ENCODE assay signal across 14 cellular contexts in genomic region chr7:73452999-73453635, GRCh38. TPM values are rescaled to one million over a fixed set of nuclear protein-coding genes. Genes with fewer than 3 reads are reported as not detected.
A peak's percentile ranks its signal among the peaks of the same experiment; 100 is the strongest.
DNase-seq lines count a peak whose midpoint lies in the region; ATAC-seq and TF ChIP-seq lines count a peak whose summit lies in the region.
"Had no signal": no experiment of that assay in that cellular context is flagged by ENCODE, and none has a peak within 500 bp of the region (broad histone marks: within the 10 kb centered on the region; RNA-seq: fewer than 3 reads in every experiment).

No MANE protein-coding gene starts in this region.

- H3K4me1 ChIP-seq in cardiac muscle cell (ENCODE audit: low read depth) = no peaks in the 10 kb centered on the region
- H3K4me1 ChIP-seq in CD8-positive, alpha-beta T cell (ENCODE audit: insufficient read depth, low read length) = no peaks in the 10 kb centered on the region

- peaks cover 61% of the 10 kb centered on the region for H3K36me3 Mint-ChIP-seq in activated CD8-positive, alpha-beta T cell treated with anti-CD3 and anti-CD28 coated beads for 36 hours (ENCODE audit: low read depth)
- H3K36me3 Mint-ChIP-seq in stimulated activated naive B cell treated with anti-CD40 and anti-IgM and Interleukin-4, amounts not matched to agents 10 μg/mL and 1 μg/mL and 100 μg/mL, for 72 hours = peaks cover 41 to 61% of the 10 kb centered on the region in 2 donors
- H3K36me3 Mint-ChIP-seq in CD8-positive, alpha-beta T cell = peaks cover 76% of the 10 kb centered on the region

- POLR2A ChIA-PET in activated CD8-positive, alpha-beta T cell treated with anti-CD3 and anti-CD28 coated beads for 36 hours (lab: Charles Lee) = no interaction called here
- POLR2A ChIA-PET in CD8-positive, alpha-beta T cell (lab: Charles Lee) = no interaction called here

- CTCF ChIA-PET in activated CD8-positive, alpha-beta T cell treated with anti-CD3 and anti-CD28 coated beads for 36 hours (lab: Charles Lee) = interaction anchor here (0.9 to 2.5 kb wide), 4 partner anchors 10 to 129 kb away, joined by 4 to 33 read pairs (median 17); no protein-coding TSS in a partner anchor
- CTCF ChIA-PET in CD8-positive, alpha-beta T cell (lab: Charles Lee) = interaction anchor here (3.0 to 3.3 kb wide), 2 partner anchors 11 to 130 kb away, joined by 24 to 25 read pairs; no protein-coding TSS in a partner anchor

- TF ChIP-seq CTCF in cardiac muscle cell (IDR thresholded peaks at IDR 0.05; ENCODE audit: low read depth, low read length) (no peak), fibroblast of the aortic adventitia (IDR thresholded peaks at IDR 0.05; ENCODE audit: insufficient read depth, low read length) (no peak)
- no peak for TF ChIP-seq CTCF in activated CD8-positive, alpha-beta T cell treated with anti-CD3 and anti-CD28 coated beads for 36 hours (IDR thresholded peaks at IDR 0.05)
- no peak for TF ChIP-seq CTCF in CD8-positive, alpha-beta T cell (IDR thresholded peaks at IDR 0.05)

- H3K27me3 ChIP-seq in cardiac muscle cell = no peaks in the 10 kb centered on the region
- H3K27me3 ChIP-seq in CD8-positive, alpha-beta T cell (ENCODE audit: insufficient read depth, low read length) = no peaks in the 10 kb centered on the region

- no peak overlapping the region for H3K4me3 ChIP-seq in cardiac muscle cell
- no peak overlapping the region for H3K4me3 ChIP-seq in fibroblast of the aortic adventitia (ENCODE audit: low read depth, low read length)
- no peak overlapping the region for H3K4me3 ChIP-seq in CD8-positive, alpha-beta T cell (ENCODE audit: low read depth, low read length)
- H3K4me3 ChIP-seq: lower lobe of right lung had no signal

- H3K27ac ChIP-seq in cardiac muscle cell = peak overlapping the region; percentile 65
- H3K27ac ChIP-seq in CD8-positive, alpha-beta T cell (ENCODE audit: low read depth, low read length) = no peak overlapping the region
- H3K27ac ChIP-seq: lower lobe of right lung had no signal

- peak overlapping the region; percentile 65 for H3K27ac Mint-ChIP-seq in activated CD8-positive, alpha-beta T cell treated with anti-CD3 and anti-CD28 coated beads for 36 hours
- peak overlapping the region; percentile 75 for H3K27ac Mint-ChIP-seq in stimulated activated naive B cell treated with anti-CD40 and anti-IgM and Interleukin-4, amounts not matched to agents 10 μg/mL and 1 μg/mL and 100 μg/mL, for 72 hours
- no peak overlapping the region for H3K27ac Mint-ChIP-seq in CD8-positive, alpha-beta T cell

- ATAC-seq in Right ventricle myocardium inferior = no peak
- peak; percentile 24 for ATAC-seq in activated CD8-positive, alpha-beta T cell treated with anti-CD3 and anti-CD28 coated beads for 36 hours
- ATAC-seq in stimulated activated naive B cell treated with anti-CD40 and anti-IgM and Interleukin-4, amounts not matched to agents 10 μg/mL and 1 μg/mL and 100 μg/mL, for 72 hours (replicated peaks) = peak; percentile 69 to 71
- no peak for ATAC-seq in CD8-positive, alpha-beta T cell
- ATAC-seq: lower lobe of right lung; naive thymus-derived CD8-positive, alpha-beta T cell had no signal

- intact Hi-C loops in Right ventricle myocardium inferior (cut with DNase I) = no loop called here
- intact Hi-C loops in activated CD8-positive, alpha-beta T cell treated with anti-CD3 and anti-CD28 coated beads for 36 hours (cut with micrococcal nuclease) = no loop called here
- intact Hi-C loops in CD8-positive, alpha-beta T cell (cut with DNase I, micrococcal nuclease) = loop anchor here (1.0 to 10.0 kb wide), 3 partner anchors 129 to 630 kb away; partner anchors contain the start of gene ABHD11 (in 2 of the 2)

- no peaks in the 10 kb centered on the region for H3K9me3 Mint-ChIP-seq in activated CD8-positive, alpha-beta T cell treated with anti-CD3 and anti-CD28 coated beads for 36 hours
- H3K9me3 Mint-ChIP-seq in stimulated activated naive B cell treated with anti-CD40 and anti-IgM and Interleukin-4, amounts not matched to agents 10 μg/mL and 1 μg/mL and 100 μg/mL, for 72 hours = no peaks in the 10 kb centered on the region
- H3K9me3 Mint-ChIP-seq in CD8-positive, alpha-beta T cell = no peaks in the 10 kb centered on the region
- H3K9me3 Mint-ChIP-seq: naive thymus-derived CD8-positive, alpha-beta T cell had no signal

- H3K4me3 Mint-ChIP-seq in activated CD8-positive, alpha-beta T cell treated with anti-CD3 and anti-CD28 coated beads for 36 hours = no peak overlapping the region
- peak overlapping the region in 1 of 2 donors; percentile 3 for H3K4me3 Mint-ChIP-seq in stimulated activated naive B cell treated with anti-CD40 and anti-IgM and Interleukin-4, amounts not matched to agents 10 μg/mL and 1 μg/mL and 100 μg/mL, for 72 hours
- H3K4me3 Mint-ChIP-seq in CD8-positive, alpha-beta T cell = no peak overlapping the region
- H3K4me3 Mint-ChIP-seq: naive thymus-derived CD8-positive, alpha-beta T cell had no signal

- no peaks in the 10 kb centered on the region for H3K27me3 Mint-ChIP-seq in activated CD8-positive, alpha-beta T cell treated with anti-CD3 and anti-CD28 coated beads for 36 hours
- no peaks in the 10 kb centered on the region for H3K27me3 Mint-ChIP-seq in stimulated activated naive B cell treated with anti-CD40 and anti-IgM and Interleukin-4, amounts not matched to agents 10 μg/mL and 1 μg/mL and 100 μg/mL, for 72 hours
- no peaks in the 10 kb centered on the region for H3K27me3 Mint-ChIP-seq in CD8-positive, alpha-beta T cell (ENCODE audit: low read depth)
- H3K27me3 Mint-ChIP-seq: naive thymus-derived CD8-positive, alpha-beta T cell had no signal

- DNase-seq in cardiac muscle cell (ENCODE audit: low read depth in 1 of 2, low spot score in 1 of 2) = peak in 1 of 2 donors; percentile 23
- no peak for DNase-seq in Right ventricle myocardium inferior (ENCODE audit: missing footprints)
- peak; percentile 27 for DNase-seq in activated CD8-positive, alpha-beta T cell treated with anti-CD3 and anti-CD28 coated beads for 36 hours
- DNase-seq in fibroblast of the aortic adventitia (ENCODE audit: low read depth) = peak; percentile 54
- no peak for DNase-seq in stimulated activated naive B cell treated with anti-CD40 and anti-IgM and Interleukin-4, amounts not matched to agents 10 μg/mL and 1 μg/mL and 100 μg/mL, for 72 hours
- no peak for DNase-seq in AG20443 (ENCODE audit: low spot score)
- DNase-seq in CD8-positive, alpha-beta T cell = no peak
- DNase-seq in DMS 273 (lab: John Stamatoyannopoulos, UW; ENCODE audit: unreplicated experiment) = no peak
- DNase-seq: Calu3; lower lobe of right lung; naive thymus-derived CD8-positive, alpha-beta T cell; NCI-H1105 treated with DMSO at 0.1 percent for 48 hours; NCI-H2227 treated with DMSO at 0.1 percent for 48 hours; SHP77 treated with DMSO at 0.1 percent for 48 hours had no signal

- H3K4me1 Mint-ChIP-seq in activated CD8-positive, alpha-beta T cell treated with anti-CD3 and anti-CD28 coated beads for 36 hours (ENCODE audit: low read depth) = peaks cover 37% of the 10 kb centered on the region
- H3K4me1 Mint-ChIP-seq in stimulated activated naive B cell treated with anti-CD40 and anti-IgM and Interleukin-4, amounts not matched to agents 10 μg/mL and 1 μg/mL and 100 μg/mL, for 72 hours = peaks cover 10 to 20% of the 10 kb centered on the region in 2 donors
- peaks cover 20% of the 10 kb centered on the region for H3K4me1 Mint-ChIP-seq in CD8-positive, alpha-beta T cell (ENCODE audit: low read depth)

- H3K9me3 ChIP-seq in cardiac muscle cell (ENCODE audit: low read depth) = no peaks in the 10 kb centered on the region
- H3K9me3 ChIP-seq in CD8-positive, alpha-beta T cell (ENCODE audit: low read length) = no peaks in the 10 kb centered on the region
- H3K9me3 ChIP-seq: lower lobe of right lung had no signal

- peaks cover 58% of the 10 kb centered on the region for H3K36me3 ChIP-seq in cardiac muscle cell
- H3K36me3 ChIP-seq in CD8-positive, alpha-beta T cell (ENCODE audit: insufficient read depth, low read length) = peaks cover 39% of the 10 kb centered on the region

RNA-seq across cellular contexts. Expression of gene FZD9, which starts 19.5 kb away (rescaled TPM):
- 4.4 and 5.6 TPM in 2 replicates for total RNA-seq in cardiac muscle cell
- polyA plus RNA-seq in cardiac muscle cell = 2.5 and 3.8 TPM in 2 replicates
- total RNA-seq in Right ventricle myocardium inferior = 0.46 TPM
- total RNA-seq in activated CD8-positive, alpha-beta T cell treated with anti-CD3 and anti-CD28 coated beads for 36 hours = under 1 TPM in 1 of 2 experiments, not detected in 1; 0.43 TPM
- total RNA-seq in fibroblast of the aortic adventitia (ENCODE audit: low replicate concordance) = 0.25 and 0.27 TPM in 2 replicates
- total RNA-seq in CD8-positive, alpha-beta T cell = under 1 TPM; 0.16 to 0.28 TPM

Comparison
In these comparisons a context has a peak if more than half of its experiments do, and no peak if none do; other contexts are left out.
1. DNase-seq: peak in activated CD8-positive, alpha-beta T cell treated with anti-CD3 and anti-CD28 coated beads for 36 hours (single experiment) and fibroblast of the aortic adventitia (single experiment); none in Right ventricle myocardium inferior (single experiment), stimulated activated naive B cell treated with anti-CD40 and anti-IgM and Interleukin-4, amounts not matched to agents 10 μg/mL and 1 μg/mL and 100 μg/mL, for 72 hours (single experiment), AG20443 (single experiment), CD8-positive, alpha-beta T cell (0 of 7) and DMS 273 (single experiment).
2. ATAC-seq: peak in activated CD8-positive, alpha-beta T cell treated with anti-CD3 and anti-CD28 coated beads for 36 hours (single experiment) and stimulated activated naive B cell treated with anti-CD40 and anti-IgM and Interleukin-4, amounts not matched to agents 10 μg/mL and 1 μg/mL and 100 μg/mL, for 72 hours (2 of 2); none in Right ventricle myocardium inferior (single experiment) and CD8-positive, alpha-beta T cell (single experiment).
3. intact Hi-C loops: an anchor here in CD8-positive, alpha-beta T cell (1.0 to 10.0 kb wide); none called in Right ventricle myocardium inferior and activated CD8-positive, alpha-beta T cell treated with anti-CD3 and anti-CD28 coated beads for 36 hours.